In genomic region chr5:72474117-72474915, GRCh38 we compare ENCODE assay signal across 18 cellular contexts. TPM values are rescaled to one million over a fixed set of nuclear protein-coding genes. Genes with fewer than 3 reads are reported as not detected.
DNase-seq lines count a peak whose midpoint lies in the region; ATAC-seq, FAIRE-seq and TF ChIP-seq lines count a peak whose summit lies in the region.
"Had no signal": no experiment of that assay in that cellular context is flagged by ENCODE, and none has a peak within 500 bp of the region (broad histone marks: within the 10 kb centered on the region; RNA-seq: fewer than 3 reads in every experiment).

No MANE protein-coding gene starts in this region.

- no peaks in the 10 kb centered on the region for H3K36me3 ChIP-seq in endothelial cell of umbilical vein (ENCODE audit: control insufficient read depth in 2 of 2, extremely low read depth in 1 of 2, insufficient read depth in 2 of 2, low read length in 2 of 2)

- peaks cover 4% of the 10 kb centered on the region for H3K27me3 Mint-ChIP-seq in progenitor cell of endocrine pancreas

- H3K9ac ChIP-seq in endothelial cell of umbilical vein (replicated peaks; ENCODE audit: extremely low read depth, insufficient read depth, low read length) = no peak overlapping the region

- no peaks in the 10 kb centered on the region for H3K27me3 ChIP-seq in endothelial cell of umbilical vein (ENCODE audit: control insufficient read depth in 2 of 2, insufficient read depth in 2 of 2, low read length in 2 of 2)

- intact Hi-C loops in endothelial cell of umbilical vein (cut with micrococcal nuclease) = no loop called here

- no peak overlapping the region for H3K27ac ChIP-seq in endothelial cell of umbilical vein (ENCODE audit: insufficient read depth, low read depth, low read length)
- H3K27ac ChIP-seq: HL-60, PC-9 had no signal

- ATAC-seq in GM18868 (IDR thresholded peaks at IDR 0.05; ENCODE audit: unreplicated experiment) (peak; percentile 40), GM19351 (IDR thresholded peaks at IDR 0.05; ENCODE audit: unreplicated experiment) (no peak)
- ATAC-seq: CD8-positive, alpha-beta T cell; GM23338 had no signal

- POLR2A ChIA-PET in endothelial cell of umbilical vein (lab: Charles Lee) = no interaction called here

- H3K9me3 ChIP-seq in endothelial cell of umbilical vein (replicated peaks; ENCODE audit: control insufficient read depth, insufficient read depth, low read length) = no peaks in the 10 kb centered on the region

- no peak overlapping the region for H2AFZ ChIP-seq in endothelial cell of umbilical vein (ENCODE audit: low read depth, low read length)
- H2AFZ ChIP-seq: GM23338, PC-9 had no signal

- no peak for TF ChIP-seq CTCF in endothelial cell of umbilical vein (IDR thresholded peaks at IDR 0.05; ENCODE audit: extremely low read depth in 1 of 2, insufficient read depth in 1 of 2, low read depth in 1 of 2, low read length in 2 of 2)
- no peak for TF ChIP-seq CTCF in progenitor cell of endocrine pancreas (IDR thresholded peaks at IDR 0.05; ENCODE audit: unreplicated experiment)

- no peaks in the 10 kb centered on the region for H3K9me1 ChIP-seq in endothelial cell of umbilical vein (replicated peaks; ENCODE audit: control insufficient read depth, extremely low read depth, insufficient read depth, low read length)

- no peaks in the 10 kb centered on the region for H3K36me3 Mint-ChIP-seq in progenitor cell of endocrine pancreas (ENCODE audit: insufficient read depth)
- H3K36me3 Mint-ChIP-seq: CD8-positive, alpha-beta T cell had no signal

- peak; percentile 21 for DNase-seq in M059J (ENCODE audit: low read depth)
- peak; percentile 13 for DNase-seq in endothelial cell of umbilical vein (ENCODE audit: low read depth, low spot score)
- no peak for DNase-seq in progenitor cell of endocrine pancreas (ENCODE audit: low spot score, unreplicated experiment)
- DNase-seq in iPS-NIHi7 (ENCODE audit: extremely low spot score) = no peak
- DNase-seq in HuH-7.5 (ENCODE audit: low spot score) = no peak
- DNase-seq: ACHN; CD8-positive, alpha-beta T cell; KBM-7; NCI-H1092 treated with DMSO at 0.1 percent for 48 hours; NCI-H1694 treated with DMSO at 0.1 percent for 48 hours; PC-9 had no signal

- CTCF ChIA-PET in endothelial cell of umbilical vein (lab: Charles Lee) = interaction anchor here (2.0 kb wide), 1 partner anchor 11 kb away, joined by 4 read pairs; no protein-coding TSS in a partner anchor

- H3K9me3 Mint-ChIP-seq in progenitor cell of endocrine pancreas (ENCODE audit: low read depth) = no peaks in the 10 kb centered on the region
- H3K9me3 Mint-ChIP-seq: CD8-positive, alpha-beta T cell; GM23338 had no signal

- TF ChIP-seq POLR2A in endothelial cell of umbilical vein (IDR thresholded peaks at IDR 0.05; ENCODE audit: low read depth, low read length) = no peak

- H3K4me1 Mint-ChIP-seq in progenitor cell of endocrine pancreas (ENCODE audit: low read depth) = peaks cover 4% of the 10 kb centered on the region
- H3K4me1 Mint-ChIP-seq: B cell, GM23338 had no signal

- no TSS peak for BruUV-seq in endothelial cell of umbilical vein (replicated peaks; lab: Mats Ljungman, UMichigan)

- H4K20me1 ChIP-seq in endothelial cell of umbilical vein (replicated peaks; ENCODE audit: control insufficient read depth, extremely low read depth, insufficient read depth, low read length) = no peaks in the 10 kb centered on the region

- no peak overlapping the region for H3K4me3 ChIP-seq in endothelial cell of umbilical vein (replicated peaks in 1 of 3; ENCODE audit: insufficient read depth in 1 of 3, low read depth in 1 of 3, low read length in 3 of 3)
- H3K4me3 ChIP-seq: GM23338, PC-9 had no signal

- FAIRE-seq in endothelial cell of umbilical vein (lab: Jason Lieb, UNC) = no peak
- FAIRE-seq: D721Med had no signal

- dilution Hi-C loops in endothelial cell of umbilical vein (cut with MboI; ENCODE audit: extremely low pct_ligation_motif_present, low sequenced_read_pairs) = no loop called here

- no peak overlapping the region for H3K4me2 ChIP-seq in endothelial cell of umbilical vein (ENCODE audit: insufficient read depth, low read length)
- H3K4me2 ChIP-seq: GM23338, PC-9 had no signal

- no peak overlapping the region for H3K4me3 Mint-ChIP-seq in progenitor cell of endocrine pancreas (ENCODE audit: low read depth)
- H3K4me3 Mint-ChIP-seq: B cell; CD8-positive, alpha-beta T cell; GM23338 had no signal

- peaks cover 26% of the 10 kb centered on the region for H3K4me1 ChIP-seq in endothelial cell of umbilical vein (ENCODE audit: control insufficient read depth, extremely low read depth, insufficient read depth, low read length)

- peak overlapping the region; percentile 53 for H3K27ac Mint-ChIP-seq in progenitor cell of endocrine pancreas
- H3K27ac Mint-ChIP-seq: B cell; CD8-positive, alpha-beta T cell; GM23338 had no signal

- H3K79me2 ChIP-seq in endothelial cell of umbilical vein (ENCODE audit: control insufficient read depth, insufficient read depth, low read length) = no peaks in the 10 kb centered on the region

TF ChIP-seq in endothelial cell of umbilical vein, 7 proteins besides CTCF, POLR2A, EP300 and RAD21:
- TF ChIP-seq JUN (IDR thresholded peaks at IDR 0.05; ENCODE audit: borderline replicate concordance, insufficient read depth, insufficient read length, low read depth) = no peak
- TF ChIP-seq FOS (IDR thresholded peaks at IDR 0.05; ENCODE audit: borderline replicate concordance, insufficient read depth, low read length) = no peak
- no peak for TF ChIP-seq GATA2 (IDR thresholded peaks at IDR 0.05; ENCODE audit: insufficient read depth, insufficient read length, low read depth, low read length)
- no peak for TF ChIP-seq MYC (IDR thresholded peaks at IDR 0.05; ENCODE audit: low read depth, low read length)
- TF ChIP-seq EZH2 (IDR thresholded peaks at IDR 0.05; ENCODE audit: borderline replicate concordance, low read depth, low read length, severe bottlenecking) = no peak
- no peak for TF ChIP-seq MAX (IDR thresholded peaks at IDR 0.05; ENCODE audit: insufficient read depth, insufficient read length)
- TF ChIP-seq POLR2AphosphoS5 (IDR thresholded peaks at IDR 0.05; ENCODE audit: insufficient read depth, low read depth, low read length) = no peak

RNA-seq across cellular contexts. Expression of gene ZNF366, which starts 32.9 kb away (rescaled TPM):
- 0.96 and 1.4 TPM in 2 replicates for total RNA-seq in M059J (2014; rRNA removed; shearing (Covaris generic))
- 4.1 and 4.6 TPM in 2 replicates for total RNA-seq in endothelial cell of umbilical vein
- 1.2 and 1.3 TPM in 2 replicates for polyA plus RNA-seq in endothelial cell of umbilical vein
- 0.75 and 0.78 TPM in 2 replicates for polyA plus RNA-seq in endothelial cell of umbilical vein (2011; cell fraction: cytosol; rRNA removed)
- polyA plus RNA-seq in endothelial cell of umbilical vein (2011; cell fraction: nucleus; rRNA removed) = 0.72 and 1.2 TPM in 2 replicates
- polyA plus RNA-seq in endothelial cell of umbilical vein (2012) = 0.11 and 0.33 TPM in 2 replicates
- polyA minus RNA-seq in endothelial cell of umbilical vein = 3.2 and 3.4 TPM in 2 replicates
- not detected for polyA minus RNA-seq in endothelial cell of umbilical vein (2011; cell fraction: cytosol; rRNA and poly(A)+ RNA removed)
- polyA minus RNA-seq in endothelial cell of umbilical vein (2011; cell fraction: nucleus; rRNA and poly(A)+ RNA removed) = 0.96 and 1.6 TPM in 2 replicates
- total RNA-seq in progenitor cell of endocrine pancreas = not detected in 2 replicates
- total RNA-seq: B cell; CD8-positive, alpha-beta T cell; GM23338; MCF 10A had no signal
- polyA plus RNA-seq: GM23338 had no signal

Comparison
In these comparisons a context has a peak if more than half of its experiments do, and no peak if none do; other contexts are left out.
1. DNase-seq: peak in M059J (single experiment) and endothelial cell of umbilical vein (single experiment); none in progenitor cell of endocrine pancreas (single experiment), iPS-NIHi7 (single experiment) and HuH-7.5 (single experiment).